Comparison of ENCODE assay signal across 10 cellular contexts in genomic region chr11:19890308-19890707, GRCh38.
DNase-seq lines count a peak whose midpoint lies in the region; ATAC-seq and TF ChIP-seq lines count a peak whose summit lies in the region.
"Had no signal": no experiment of that assay in that cellular context is flagged by ENCODE, and none has a peak within 500 bp of the region (broad histone marks: within the 10 kb centered on the region; RNA-seq: fewer than 3 reads in every experiment).

No MANE protein-coding gene starts in this region.

- peaks cover 0 to 4% of the 10 kb centered on the region in 2 donors for H3K4me1 ChIP-seq in breast epithelium
- peaks cover 4 to 13% of the 10 kb centered on the region in 2 donors for H3K4me1 ChIP-seq in aorta (ENCODE audit: control insufficient read depth in 1 of 2, insufficient read depth in 2 of 2, low read length in 2 of 2)

- POLR2A ChIA-PET in MCF 10A (lab: Yijun Ruan, JAX), result interaction anchor here (1.3 kb wide), 1 partner anchor 28 kb away, joined by 4 read pairs; no protein-coding TSS in a partner anchor

- H3K27me3 Mint-ChIP-seq in MCF 10A (ENCODE audit: insufficient read depth, unreplicated experiment), result no peaks in the 10 kb centered on the region

- H3K27ac ChIP-seq in breast epithelium (peak overlapping the region in 1 of 2 donors; percentile 5), aorta (ENCODE audit: low read depth in 1 of 2, low read length in 2 of 2) (peak overlapping the region; percentile 60 to 78)
- H3K27ac ChIP-seq: psoas muscle had no signal

- no peaks in the 10 kb centered on the region for H3K27me3 ChIP-seq in breast epithelium
- no peaks in the 10 kb centered on the region for H3K27me3 ChIP-seq in aorta (ENCODE audit: control insufficient read depth in 1 of 2, insufficient read depth in 2 of 2, low read length in 1 of 2)

- intact Hi-C loops in MCF 10A (cut with micrococcal nuclease), result no loop called here
- intact Hi-C loops in breast epithelium (cut with DNase I; ENCODE audit: low total_unique reads), result no loop called here
- intact Hi-C loops in aorta (cut with DNase I), result loop anchor here in 1 of 2 donors (5.0 kb wide), 1 partner anchor 73 kb away; no protein-coding TSS in a partner anchor

- H3K9me3 Mint-ChIP-seq in MCF 10A (ENCODE audit: unreplicated experiment), result no peaks in the 10 kb centered on the region

- no TSS peak for BruUV-seq in MCF 10A (replicated peaks; lab: Mats Ljungman, UMichigan)

- TF ChIP-seq CTCF in MCF 10A (IDR thresholded peaks at IDR 0.05; ENCODE audit: unreplicated experiment) (no peak), breast epithelium (IDR thresholded peaks at IDR 0.05) (no peak), astrocyte of the cerebellum (IDR thresholded peaks at IDR 0.05; ENCODE audit: low read depth, low read length, missing control alignments) (no peak)

- peaks cover 43% of the 10 kb centered on the region for H3K36me3 Mint-ChIP-seq in MCF 10A (ENCODE audit: insufficient read depth, unreplicated experiment)

- no peak overlapping the region for H3K4me3 Mint-ChIP-seq in MCF 10A (ENCODE audit: unreplicated experiment)

- peaks cover 26% of the 10 kb centered on the region for H3K4me1 Mint-ChIP-seq in MCF 10A (ENCODE audit: insufficient read depth, unreplicated experiment)

- ATAC-seq in aorta (ENCODE audit: low FRiP score), result no peak
- ATAC-seq: psoas muscle had no signal

- DNase-seq in MCF 10A (ENCODE audit: unreplicated experiment) (peak; percentile 32), breast epithelium (ENCODE audit: low spot score in 2 of 2) (no peak), astrocyte of the cerebellum (ENCODE audit: low read depth) (peak; percentile 96), iris pigment epithelial cell (ENCODE audit: low read depth) (peak; percentile 84), aorta (no peak), hippocampal formation (lab: John Stamatoyannopoulos, UW) (no peak), NCI-H82 treated with DMSO at 0.1 percent for 48 hours (lab: John Stamatoyannopoulos, UW; ENCODE audit: unreplicated experiment) (no peak), DMS79 (lab: John Stamatoyannopoulos, UW) (no peak)
- DNase-seq: psoas muscle, T-helper 1 cell had no signal

- TF ChIP-seq POLR2A in breast epithelium (IDR thresholded peaks at IDR 0.05), result no peak

- CTCF ChIA-PET in MCF 10A (lab: Yijun Ruan, JAX), result interaction anchor here (0.7 to 1.9 kb wide), 3 partner anchors 13 to 640 kb away, joined by 3 to 11 read pairs (median 6); no protein-coding TSS in a partner anchor

- H3K4me3 ChIP-seq in breast epithelium, result no peak overlapping the region
- no peak overlapping the region for H3K4me3 ChIP-seq in astrocyte of the cerebellum (ENCODE audit: low read depth, low read length)
- no peak overlapping the region for H3K4me3 ChIP-seq in aorta (ENCODE audit: low read length in 2 of 2)
- H3K4me3 ChIP-seq: psoas muscle had no signal

- H3K36me3 ChIP-seq in breast epithelium, result no peaks in the 10 kb centered on the region
- H3K36me3 ChIP-seq in aorta (ENCODE audit: control insufficient read depth in 1 of 2, insufficient read depth in 2 of 2, low read length in 1 of 2), result peaks cover 2 to 4% of the 10 kb centered on the region in 2 donors

- in situ Hi-C loops in astrocyte of the cerebellum (cut with HindIII; ENCODE audit: low sequenced_read_pairs), result loop anchor here (25.0 kb wide), 1 partner anchor 328 kb away; no protein-coding TSS in a partner anchor

- no peak overlapping the region for H3K27ac Mint-ChIP-seq in MCF 10A (ENCODE audit: low read depth, unreplicated experiment)

- H3K9me3 ChIP-seq in breast epithelium, result no peaks in the 10 kb centered on the region
- no peaks in the 10 kb centered on the region for H3K9me3 ChIP-seq in aorta (ENCODE audit: control insufficient read depth, low read length)
- H3K9me3 ChIP-seq: psoas muscle had no signal

- 0 to 6% methylated on average over 1 of the region's 1 CpG for WGBS in aorta, 2 donors

Comparison
In these comparisons a context has a peak if more than half of its experiments do, and no peak if none do; other contexts are left out.
1. DNase-seq: peak in MCF 10A (single experiment), astrocyte of the cerebellum (single experiment) and iris pigment epithelial cell (single experiment); none in breast epithelium (0 of 2), aorta (0 of 2), hippocampal formation (0 of 2), NCI-H82 treated with DMSO at 0.1 percent for 48 hours (single experiment) and DMS79 (single experiment).